8 cellular contexts compared by ENCODE assay signal in genomic region chr5:69491838-69492390, GRCh38. TPM values are rescaled to one million over a fixed set of nuclear protein-coding genes. Genes with fewer than 3 reads are reported as not detected.
A peak's percentile ranks its signal among the peaks of the same experiment; 100 is the strongest.
DNase-seq lines count a peak whose midpoint lies in the region; FAIRE-seq and TF ChIP-seq lines count a peak whose summit lies in the region.

No MANE protein-coding gene starts in this region.

- TF ChIP-seq CTCF in Peyer's patch (IDR thresholded peaks at IDR 0.05) (no peak), esophagus squamous epithelium (IDR thresholded peaks at IDR 0.05) (no peak), prostate gland (IDR thresholded peaks at IDR 0.05) (no peak)

- in situ Hi-C loops in G401 (cut with HindIII; ENCODE audit: low sequenced_read_pairs), result no loop called here

- no peak for TF ChIP-seq POLR2A in Peyer's patch (IDR thresholded peaks at IDR 0.05)
- no peak for TF ChIP-seq POLR2A in esophagus squamous epithelium (IDR thresholded peaks at IDR 0.05)
- TF ChIP-seq POLR2A in prostate gland (IDR thresholded peaks at IDR 0.05), result no peak

- H3K27ac ChIP-seq in Peyer's patch (peak overlapping the region in 3 of 4 donors; percentile 78 to 99 (median 95)), esophagus squamous epithelium (peak overlapping the region; percentile 79 to 89 (median 87)), prostate gland (peak overlapping the region; percentile 86)

- intact Hi-C loops in esophagus squamous epithelium (cut with DNase I) (no loop called here), prostate gland (cut with DNase I) (loop anchor here (10.0 kb wide), 1 partner anchor 77 kb away; the partner anchor contains the start of gene MARVELD2)

- FAIRE-seq in urothelium cell line (lab: Jason Lieb, UNC), result no peak

- H3K4me1 ChIP-seq in Peyer's patch, result peaks cover 0 to 12% (median 4%) of the 10 kb centered on the region in 4 donors
- peaks cover 8 to 55% (median 14%) of the 10 kb centered on the region in 3 donors for H3K4me1 ChIP-seq in esophagus squamous epithelium
- H3K4me1 ChIP-seq in prostate gland (replicated peaks), result no peaks in the 10 kb centered on the region

- H3K27me3 ChIP-seq in Peyer's patch (peaks cover 0 to 8% of the 10 kb centered on the region in 2 donors), esophagus squamous epithelium (peaks cover 0 to 68% (median 0%) of the 10 kb centered on the region in 4 donors), prostate gland (replicated peaks; ENCODE audit: insufficient read depth) (no peaks in the 10 kb centered on the region)

- H3K4me3 ChIP-seq in Peyer's patch (peak overlapping the region; percentile 35 to 94 (median 73)), esophagus squamous epithelium (peak overlapping the region; percentile 71 to 82 (median 75)), prostate gland (peak overlapping the region; percentile 59 to 85)

- WGBS in esophagus squamous epithelium, 2 donors, result 16 to 18% methylated on average over 8 to 9 of the region's 17 CpGs
- WGBS in prostate gland, result 5% methylated on average over 16 of the region's 17 CpGs

- DNase-seq in G401 (ENCODE audit: low spot score) (peak; percentile 38), Peyer's patch (no peak), esophagus squamous epithelium (lab: John Stamatoyannopoulos, UW) (no peak), prostate gland (ENCODE audit: low spot score) (no peak), NCI-H226 (no peak), urothelium cell line (ENCODE audit: low spot score) (no peak), NCI-H524 treated with DMSO at 0.1 percent for 48 hours (lab: John Stamatoyannopoulos, UW) (no peak), COLO668 (lab: John Stamatoyannopoulos, UW; ENCODE audit: unreplicated experiment) (no peak)

- H3K36me3 ChIP-seq in Peyer's patch (no peaks in the 10 kb centered on the region), esophagus squamous epithelium (no peaks in the 10 kb centered on the region), prostate gland (no peaks in the 10 kb centered on the region)

- H3K9me3 ChIP-seq in Peyer's patch (no peaks in the 10 kb centered on the region), esophagus squamous epithelium (no peaks in the 10 kb centered on the region), prostate gland (no peaks in the 10 kb centered on the region)

RNA-seq across cellular contexts. Expression of gene OCLN, which starts 0.7 kb away (rescaled TPM):
- total RNA-seq in G401 (2014; rRNA removed; shearing (Covaris generic)), result 3.3 and 7.8 TPM in 2 replicates
- 100 to 1,000 TPM in 1 of 4 donors, 10 to 100 TPM in 3; 64.7 to 103 (median 76.7) TPM for total RNA-seq in Peyer's patch
- 10 to 100 TPM; 12.0 to 56.2 (median 31.8) TPM for total RNA-seq in esophagus squamous epithelium
- 10 to 100 TPM; 20.2 to 26.8 TPM for total RNA-seq in prostate gland
